Comparison of ENCODE assay signal across 20 cellular contexts in genomic region chr7:158111556-158111880, GRCh38.
"Had no signal": no experiment of that assay in that cellular context is flagged by ENCODE, and none has a peak within 500 bp of the region (broad histone marks: within the 10 kb centered on the region; RNA-seq: fewer than 3 reads in every experiment).

No MANE protein-coding gene starts in this region.

- DNase-seq: effector CD4-positive, alpha-beta T cell; foreskin melanocyte; head of caudate nucleus; hypothalamus; kidney glomerular epithelial cell; mammary epithelial cell; natural killer cell; occipital lobe; stimulated activated CD4-positive, alpha-beta T cell treated with anti-CD3 and anti-CD28 coated beads, Interleukin-4, amount 100 ng/mL, for 1 hour; stimulated activated CD8-positive, alpha-beta memory T cell treated with anti-CD3 and anti-CD28 coated beads, Interleukin-4, amount 100 ng/mL, for 48 hours; stimulated activated naive CD8-positive, alpha-beta T cell treated with anti-CD3 and anti-CD28 coated beads, Interleukin-15, Interleukin-2, amounts not matched to agents 100 U/mL and 50 U/mL, for 24 hours; tibial artery; upper lobe of right lung had no signal

- FAIRE-seq: islet of Langerhans had no signal

- H3K36me3 ChIP-seq: tibial artery, upper lobe of right lung had no signal

- H3K4me1 Mint-ChIP-seq: central memory CD8-positive, alpha-beta T cell; endodermal cell; mesothelial cell of epicardium; natural killer cell; stimulated activated effector memory CD8-positive, alpha-beta T cell treated with anti-CD3 and anti-CD28 coated beads, Interleukin-12 subunit alpha, Interleukin-12 subunit beta, amount 100 ng/mL, for 72 hours had no signal

- H3K27me3 ChIP-seq: upper lobe of right lung had no signal

- H3K27ac ChIP-seq: tibial artery, upper lobe of right lung had no signal

- H3K4me1 ChIP-seq: tibial artery, upper lobe of right lung had no signal

- H3K36me3 Mint-ChIP-seq: stimulated activated effector memory CD8-positive, alpha-beta T cell treated with anti-CD3 and anti-CD28 coated beads, Interleukin-12 subunit alpha, Interleukin-12 subunit beta, amount 100 ng/mL, for 72 hours had no signal

- ATAC-seq: natural killer cell; stimulated activated effector memory CD8-positive, alpha-beta T cell treated with anti-CD3 and anti-CD28 coated beads, Interleukin-12 subunit alpha, Interleukin-12 subunit beta, amount 100 ng/mL, for 72 hours; stimulated activated naive CD8-positive, alpha-beta T cell treated with anti-CD3 and anti-CD28 coated beads, Interleukin-15, Interleukin-2, amounts not matched to agents 100 U/mL and 50 U/mL, for 24 hours; upper lobe of right lung had no signal

- H3K27ac Mint-ChIP-seq: dendritic cell treated with granulocyte-macrophage colony-stimulating factor and Interleukin-4, amounts not matched to agents 40 ng/mL and 50 ng/mL, for 4 days; mesothelial cell of epicardium; natural killer cell; stimulated activated effector memory CD8-positive, alpha-beta T cell treated with anti-CD3 and anti-CD28 coated beads, Interleukin-12 subunit alpha, Interleukin-12 subunit beta, amount 100 ng/mL, for 72 hours had no signal

- H3K4me2 ChIP-seq: smooth muscle cell had no signal

- H3K4me3 Mint-ChIP-seq: central memory CD8-positive, alpha-beta T cell; dendritic cell treated with granulocyte-macrophage colony-stimulating factor and Interleukin-4, amounts not matched to agents 40 ng/mL and 50 ng/mL, for 4 days; endodermal cell; mesothelial cell of epicardium; natural killer cell; stimulated activated effector memory CD8-positive, alpha-beta T cell treated with anti-CD3 and anti-CD28 coated beads, Interleukin-12 subunit alpha, Interleukin-12 subunit beta, amount 100 ng/mL, for 72 hours had no signal

- H3K27me3 Mint-ChIP-seq: dendritic cell treated with granulocyte-macrophage colony-stimulating factor and Interleukin-4, amounts not matched to agents 40 ng/mL and 50 ng/mL, for 4 days had no signal

- H3K4me3 ChIP-seq: smooth muscle cell, tibial artery, upper lobe of right lung had no signal
